In genomic region chr10:69804775-69805174, GRCh38 we compare ENCODE assay signal across 20 cellular contexts.
"Had no signal": no experiment of that assay in that cellular context is flagged by ENCODE, and none has a peak within 500 bp of the region (broad histone marks: within the 10 kb centered on the region; RNA-seq: fewer than 3 reads in every experiment).

No MANE protein-coding gene starts in this region.

- DNase-seq: cortex of kidney; dorsolateral prefrontal cortex; effector CD8-positive, alpha-beta T cell; gastrocnemius medialis; heart right ventricle; hypothalamus; kidney glomerular epithelial cell; nephron progenitor cell; ovary; sigmoid colon; stimulated activated CD4-positive, alpha-beta T cell treated with anti-CD3 and anti-CD28 coated beads, Interleukin-12 subunit alpha, Interleukin-12 subunit beta, amount 100 ng/mL, for 4 hours; stimulated activated naive CD4-positive, alpha-beta T cell treated with Interleukin-2 at 50 U/mL for 16 hours; trophoblast cell; uterus had no signal

- H3K9me3 Mint-ChIP-seq: mesothelial cell of epicardium, nephron progenitor cell had no signal

- H3K36me3 ChIP-seq: gastrocnemius medialis, heart right ventricle, neutrophil, ovary, right atrium auricular region, sigmoid colon, uterus had no signal

- H3K27ac ChIP-seq: dorsolateral prefrontal cortex, gastrocnemius medialis, heart right ventricle, neutrophil, ovary, right atrium auricular region, sigmoid colon, skin epidermis, uterus had no signal

- FAIRE-seq: islet of Langerhans had no signal

- H3K27ac Mint-ChIP-seq: mesothelial cell of epicardium had no signal

- H3K9me3 ChIP-seq: gastrocnemius medialis, heart right ventricle, neutrophil, ovary, right atrium auricular region, sigmoid colon, uterus had no signal

- H3K4me3 ChIP-seq: dorsolateral prefrontal cortex, gastrocnemius medialis, heart right ventricle, ovary, right atrium auricular region, sigmoid colon, skin epidermis, uterus had no signal

- H3K27me3 ChIP-seq: gastrocnemius medialis, ovary, right atrium auricular region, uterus had no signal

- ATAC-seq: esophagus mucosa, gastrocnemius medialis, heart right ventricle had no signal

- H3K36me3 Mint-ChIP-seq: mesothelial cell of epicardium had no signal
